Comparison of ENCODE assay signal across 8 cellular contexts in the genomic region with DNA sequence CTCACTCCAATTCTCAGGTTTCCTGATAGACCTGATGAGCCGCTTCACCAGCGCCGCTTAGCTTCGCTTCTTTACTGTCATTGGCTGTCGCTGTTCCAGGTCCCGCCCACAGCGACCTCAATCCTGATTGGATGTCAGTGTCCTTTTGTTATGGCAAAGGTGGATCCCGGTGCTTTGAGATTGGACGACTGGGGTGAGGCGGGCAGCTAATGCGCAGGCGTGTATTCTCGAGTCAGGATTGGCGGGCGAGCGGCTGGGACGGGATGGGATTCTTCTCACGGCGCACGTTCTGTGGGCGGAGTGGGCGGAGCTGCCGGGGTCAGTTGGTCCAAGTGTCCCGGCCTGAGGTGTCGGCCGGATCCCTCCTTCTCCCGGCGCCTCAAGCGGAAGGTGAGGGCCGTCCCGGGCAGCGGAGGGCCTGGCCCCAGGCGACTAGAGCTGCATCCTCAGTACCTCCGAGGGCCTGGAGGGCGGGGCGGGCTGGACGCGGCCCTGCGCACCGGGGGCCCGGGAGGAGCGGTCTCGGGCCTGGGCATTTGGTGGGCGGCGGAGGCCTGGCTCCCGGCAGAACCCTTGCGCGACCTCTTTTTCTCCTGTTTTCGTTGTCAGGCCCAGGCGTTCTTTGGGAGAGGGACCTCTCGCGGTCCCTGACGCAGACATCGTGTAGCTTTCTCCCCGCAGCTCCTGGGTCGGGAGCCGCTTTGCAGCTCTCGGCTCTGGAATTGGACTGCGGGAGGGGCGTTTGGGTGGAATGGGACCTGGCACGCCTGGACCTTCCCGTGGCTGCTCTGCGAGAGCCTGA. TPM values are rescaled to one million over a fixed set of nuclear protein-coding genes. Genes with fewer than 3 reads are reported as not detected.
DNase-seq lines count a peak whose midpoint lies in the region; ATAC-seq and TF ChIP-seq lines count a peak whose summit lies in the region.

A gene (plus strand): TSS at position 319 of the 802 bp plus-strand sequence. CDS start 5,525 bp downstream, outside the sequence.

- peak; percentile 96 for DNase-seq in Daoy (ENCODE audit: low read depth)
- DNase-seq in GOT3 (lab: John Stamatoyannopoulos, UW): peak; percentile 76
- DNase-seq in LNCaP clone FGC (ENCODE audit: low read depth): peak; percentile 99
- DNase-seq in RWPE2 (ENCODE audit: low spot score): peak; percentile 98
- DNase-seq in activated effector memory CD4-positive, alpha-beta T cell treated with Interleukin-2 at 50 U/mL for 16 hours: peak; percentile 93
- peak; percentile 99 for DNase-seq in fibroblast of pulmonary artery (ENCODE audit: low read depth)
- DNase-seq in natural killer cell treated with Interleukin-12 subunit alpha and Interleukin-12 subunit beta and Interleukin-15 and Interleukin-18, amount 100 ng/mL, for 72 hours (ENCODE audit: low spot score): peak; percentile 98
- peak; percentile 96 for DNase-seq in stimulated activated naive CD8-positive, alpha-beta T cell treated with anti-CD3 and anti-CD28 coated beads, Interleukin-15, Interleukin-2, amounts not matched to agents 100 U/mL and 50 U/mL, for 24 hours

- no peaks in the 10 kb centered on the region for H3K9me3 Mint-ChIP-seq in natural killer cell treated with Interleukin-12 subunit alpha and Interleukin-12 subunit beta and Interleukin-15 and Interleukin-18, amount 100 ng/mL, for 72 hours

- H3K27me3 ChIP-seq in RWPE2 (ENCODE audit: insufficient read depth, poor library complexity, severe bottlenecking): no peaks in the 10 kb centered on the region

- ATAC-seq in RWPE2 (ENCODE audit: low read depth): peak; percentile 88
- peak; percentile 98 to 99 for ATAC-seq in natural killer cell treated with Interleukin-12 subunit alpha and Interleukin-12 subunit beta and Interleukin-15 and Interleukin-18, amount 100 ng/mL, for 72 hours
- ATAC-seq in stimulated activated naive CD8-positive, alpha-beta T cell treated with anti-CD3 and anti-CD28 coated beads, Interleukin-15, Interleukin-2, amounts not matched to agents 100 U/mL and 50 U/mL, for 24 hours: peak; percentile 96

- peaks cover 14% of the 10 kb centered on the region for H3K4me1 ChIP-seq in RWPE2 (ENCODE audit: insufficient read depth, poor library complexity, severe bottlenecking)

- TF ChIP-seq CTCF in LNCaP clone FGC (IDR thresholded peaks at IDR 0.05; ENCODE audit: control insufficient read depth, extremely low read depth, insufficient read depth): no peak
- no peak for TF ChIP-seq CTCF in RWPE2 (IDR thresholded peaks at IDR 0.05; ENCODE audit: poor library complexity, severe bottlenecking)
- TF ChIP-seq CTCF in fibroblast of pulmonary artery (IDR thresholded peaks at IDR 0.05; ENCODE audit: low read length, missing control alignments): no peak

- peak within 1 kb of the TSS; percentile 77 for H3K27ac ChIP-seq in RWPE2 (ENCODE audit: poor library complexity, severe bottlenecking)

- H3K4me1 Mint-ChIP-seq in natural killer cell treated with Interleukin-12 subunit alpha and Interleukin-12 subunit beta and Interleukin-15 and Interleukin-18, amount 100 ng/mL, for 72 hours (ENCODE audit: low read depth in 2 of 2): peaks cover 11 to 18% of the 10 kb centered on the region in 2 donors

- no peaks in the 10 kb centered on the region for H3K9me3 ChIP-seq in RWPE2 (ENCODE audit: severe bottlenecking)

- H3K4me3 Mint-ChIP-seq in natural killer cell treated with Interleukin-12 subunit alpha and Interleukin-12 subunit beta and Interleukin-15 and Interleukin-18, amount 100 ng/mL, for 72 hours: no peak within 1 kb of the TSS

- H3K36me3 ChIP-seq in RWPE2 (ENCODE audit: low read depth): 0 out of 2 replicates have a peak, but pooled peaks cover 5% of the 10 kb centered on the region

- no peak within 1 kb of the TSS for H3K27ac Mint-ChIP-seq in natural killer cell treated with Interleukin-12 subunit alpha and Interleukin-12 subunit beta and Interleukin-15 and Interleukin-18, amount 100 ng/mL, for 72 hours

- no peaks in the 10 kb centered on the region for H3K36me3 Mint-ChIP-seq in natural killer cell treated with Interleukin-12 subunit alpha and Interleukin-12 subunit beta and Interleukin-15 and Interleukin-18, amount 100 ng/mL, for 72 hours

- H3K4me3 ChIP-seq in LNCaP clone FGC (ENCODE audit: low read depth, low read length) (peak within 1 kb of the TSS; percentile 89), RWPE2 (ENCODE audit: severe bottlenecking) (peak within 1 kb of the TSS; percentile 88), fibroblast of pulmonary artery (replicated peaks; ENCODE audit: low read depth, low read length) (peak within 1 kb of the TSS; percentile 74)

- H3K27me3 Mint-ChIP-seq in natural killer cell treated with Interleukin-12 subunit alpha and Interleukin-12 subunit beta and Interleukin-15 and Interleukin-18, amount 100 ng/mL, for 72 hours: no peaks in the 10 kb centered on the region

RNA-seq across cellular contexts. Expression of the gene that starts here (rescaled TPM):
- 46.4 and 63.7 TPM in 2 replicates for total RNA-seq in Daoy (2014; rRNA removed; shearing (Covaris generic))
- 10 to 100 TPM; 22.0 to 29.5 TPM for total RNA-seq in natural killer cell treated with Interleukin-12 subunit alpha and Interleukin-12 subunit beta and Interleukin-15 and Interleukin-18, amount 100 ng/mL, for 72 hours

Comparison
In these comparisons a context has a peak if more than half of its experiments do, and no peak if none do; other contexts are left out.
1. Peak in every context shown above with its lines: DNase-seq, ATAC-seq, H3K4me3 ChIP-seq and H3K27ac ChIP-seq.